22 cellular contexts compared by ENCODE assay signal in the genomic region with DNA sequence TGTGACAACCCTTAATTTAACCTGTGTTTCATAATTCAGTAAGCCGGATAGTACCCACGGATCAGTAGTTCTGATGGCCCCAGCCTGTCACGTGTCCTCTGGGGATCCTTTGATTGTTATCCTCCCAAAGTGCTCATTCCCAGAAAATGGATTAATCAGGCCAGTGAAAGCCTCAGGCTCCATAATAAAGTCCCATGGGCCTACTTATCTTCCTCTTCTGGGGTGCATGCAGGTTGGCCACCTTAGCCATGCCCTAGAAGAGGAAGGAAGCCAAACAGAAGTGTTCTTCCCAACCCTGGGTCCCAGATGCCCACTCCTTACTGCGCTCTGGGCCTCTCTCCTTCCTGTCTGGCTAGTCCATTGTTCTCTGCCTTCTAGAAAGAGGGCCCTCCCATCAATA.
"Had no signal": no experiment of that assay in that cellular context is flagged by ENCODE, and none has a peak within 500 bp of the region (broad histone marks: within the 10 kb centered on the region; RNA-seq: fewer than 3 reads in every experiment).

No MANE protein-coding gene starts in this region.

- H3K27ac Mint-ChIP-seq: activated CD4-positive, alpha-beta T cell treated with anti-CD3 and anti-CD28 coated beads, Interleukin-2, amount 10 ng/mL, durations not matched to agents 7 days and 5 days; activated naive CD8-positive, alpha-beta T cell treated with anti-CD3 and anti-CD28 coated beads for 36 hours; activated T-helper 2 cell treated with anti-CD3 and anti-CD28 coated beads, Interferon-gamma antibody, Interleukin-2, Interleukin-4, amounts not matched to agents 10 μg/mL and 5 μg/mL and 100 μg/mL, durations not matched to agents 14 hours and 24 hours and 36 hours; naive B cell; stimulated activated naive B cell treated with anti-CD40 and anti-IgM and Interleukin-4, amounts not matched to agents 10 μg/mL and 1 μg/mL and 100 μg/mL, for 72 hours had no signal

- H3K4me3 Mint-ChIP-seq: activated CD4-positive, alpha-beta T cell treated with anti-CD3 and anti-CD28 coated beads, Interleukin-2, amount 10 ng/mL, durations not matched to agents 7 days and 5 days; activated naive CD8-positive, alpha-beta T cell treated with anti-CD3 and anti-CD28 coated beads for 36 hours; activated T-cell treated with anti-CD3 and anti-CD28 coated beads, Interleukin-2, amount 50 U/mL, for 4 hours; naive B cell; stimulated activated naive B cell treated with anti-CD40 and anti-IgM and Interleukin-4, amounts not matched to agents 10 μg/mL and 1 μg/mL and 100 μg/mL, for 72 hours had no signal

- H3K4me1 ChIP-seq: foreskin keratinocyte, parathyroid adenoma had no signal

- H3K36me3 Mint-ChIP-seq: activated naive CD8-positive, alpha-beta T cell treated with anti-CD3 and anti-CD28 coated beads for 36 hours; naive B cell; stimulated activated naive B cell treated with anti-CD40 and anti-IgM and Interleukin-4, amounts not matched to agents 10 μg/mL and 1 μg/mL and 100 μg/mL, for 72 hours had no signal

- H3K9me3 Mint-ChIP-seq: activated CD4-positive, alpha-beta T cell treated with anti-CD3 and anti-CD28 coated beads, Interleukin-2, amount 10 ng/mL, durations not matched to agents 7 days and 5 days; activated naive CD8-positive, alpha-beta T cell treated with anti-CD3 and anti-CD28 coated beads for 36 hours; activated T-cell treated with anti-CD3 and anti-CD28 coated beads, Interleukin-2, amount 50 U/mL, for 4 hours; activated T-helper 2 cell treated with anti-CD3 and anti-CD28 coated beads, Interferon-gamma antibody, Interleukin-2, Interleukin-4, amounts not matched to agents 10 μg/mL and 5 μg/mL and 100 μg/mL, durations not matched to agents 14 hours and 24 hours and 36 hours; naive B cell; stimulated activated naive B cell treated with anti-CD40 and anti-IgM and Interleukin-4, amounts not matched to agents 10 μg/mL and 1 μg/mL and 100 μg/mL, for 72 hours had no signal

- H3K4me3 ChIP-seq: coronary artery, lower lobe of right lung, thoracic aorta, upper lobe of left lung had no signal

- H3K27ac ChIP-seq: coronary artery, foreskin keratinocyte, lower lobe of right lung, parathyroid adenoma, thoracic aorta, upper lobe of left lung, VCaP had no signal

- H2AFZ ChIP-seq: parathyroid adenoma had no signal

- H3K36me3 ChIP-seq: lower lobe of right lung, thoracic aorta, upper lobe of left lung had no signal

- H3K27me3 ChIP-seq: foreskin keratinocyte, upper lobe of left lung had no signal

- H3K9me3 ChIP-seq: lower lobe of right lung, SK-N-SH, thoracic aorta, upper lobe of left lung had no signal

- DNase-seq: activated CD4-positive, alpha-beta T cell treated with anti-CD3 and anti-CD28 coated beads, Interleukin-2, amount 10 ng/mL, durations not matched to agents 7 days and 5 days; activated CD4-positive, CD25-positive, alpha-beta regulatory T cell treated with anti-CD3 and anti-CD28 coated beads, Interleukin-2, amount 50 U/mL, for 72 hours; activated CD8-positive, alpha-beta memory T cell treated with anti-CD3 and anti-CD28 coated beads, Interleukin-2, amount 50 U/mL, for 4 hours; activated naive CD4-positive, alpha-beta T cell; activated naive CD8-positive, alpha-beta T cell treated with anti-CD3 and anti-CD28 coated beads for 36 hours; activated T-cell treated with anti-CD3 and anti-CD28 coated beads, Interleukin-2, amount 50 U/mL, for 4 hours; cerebellar nuclear complex; foreskin keratinocyte; left colon; lower lobe of right lung; naive B cell; nucleus accumbens; SK-N-SH; stimulated activated CD4-positive, alpha-beta T cell treated with anti-CD3 and anti-CD28 coated beads, Interleukin-2, amount 100 ng/mL, for 48 hours; stimulated activated CD8-positive, alpha-beta memory T cell treated with anti-CD3 and anti-CD28 coated beads, Interleukin-4, amount 100 ng/mL, for 48 hours; stimulated activated naive B cell treated with anti-CD40 and anti-IgM and Interleukin-4, amounts not matched to agents 10 μg/mL and 1 μg/mL and 100 μg/mL, for 72 hours; upper lobe of left lung had no signal

- ATAC-seq: activated T-cell treated with anti-CD3 and anti-CD28 coated beads, Interleukin-2, amount 50 U/mL, for 4 hours; foreskin keratinocyte; left colon; lower lobe of right lung; stimulated activated naive B cell treated with anti-CD40 and anti-IgM and Interleukin-4, amounts not matched to agents 10 μg/mL and 1 μg/mL and 100 μg/mL, for 72 hours had no signal

- H3K27me3 Mint-ChIP-seq: activated CD4-positive, alpha-beta T cell treated with anti-CD3 and anti-CD28 coated beads, Interleukin-2, amount 10 ng/mL, durations not matched to agents 7 days and 5 days; activated naive CD8-positive, alpha-beta T cell treated with anti-CD3 and anti-CD28 coated beads for 36 hours; naive B cell; stimulated activated naive B cell treated with anti-CD40 and anti-IgM and Interleukin-4, amounts not matched to agents 10 μg/mL and 1 μg/mL and 100 μg/mL, for 72 hours had no signal

- H3K79me2 ChIP-seq: parathyroid adenoma had no signal

- H3K9ac ChIP-seq: parathyroid adenoma, SK-N-SH had no signal

- H3K4me2 ChIP-seq: SK-N-SH had no signal

- H3K4me1 Mint-ChIP-seq: activated CD4-positive, alpha-beta T cell treated with anti-CD3 and anti-CD28 coated beads, Interleukin-2, amount 10 ng/mL, durations not matched to agents 7 days and 5 days; activated naive CD8-positive, alpha-beta T cell treated with anti-CD3 and anti-CD28 coated beads for 36 hours; naive B cell; stimulated activated naive B cell treated with anti-CD40 and anti-IgM and Interleukin-4, amounts not matched to agents 10 μg/mL and 1 μg/mL and 100 μg/mL, for 72 hours had no signal
